Comparison of ENCODE assay signal across 26 cellular contexts in genomic region chr20:39645130-39645529, GRCh38.
DNase-seq lines count a peak whose midpoint lies in the region; ATAC-seq, FAIRE-seq and TF ChIP-seq lines count a peak whose summit lies in the region.
"Had no signal": no experiment of that assay in that cellular context is flagged by ENCODE, and none has a peak within 500 bp of the region (broad histone marks: within the 10 kb centered on the region; RNA-seq: fewer than 3 reads in every experiment).

No MANE protein-coding gene starts in this region.

- peak; percentile 15 to 30 for DNase-seq in NCI-H187 (lab: John Stamatoyannopoulos, UW)
- no peak for DNase-seq in NCI-H187 treated with DMSO at 0.1 percent for 48 hours (lab: John Stamatoyannopoulos, UW)
- peak; percentile 44 for DNase-seq in NCI-H2227 (lab: John Stamatoyannopoulos, UW; ENCODE audit: unreplicated experiment)
- DNase-seq in H1 (ENCODE audit: low read depth in 1 of 2, low spot score in 2 of 2) = no peak
- no peak for DNase-seq in natural killer cell
- no peak for DNase-seq in C1 segment of cervical spinal cord (lab: John Stamatoyannopoulos, UW)
- DNase-seq in CD4-positive, alpha-beta T cell = no peak
- no peak for DNase-seq in colonic mucosa
- DNase-seq: 8988T; activated naive CD4-positive, alpha-beta T cell treated with anti-CD3 and anti-CD28 coated beads, Interleukin-2, amount 10 ng/mL, durations not matched to agents 7 days and 5 days; adrenal gland; CD4-positive, CD25-positive, alpha-beta regulatory T cell; gastrocnemius medialis; GOT3; lower lobe of right lung; naive thymus-derived CD8-positive, alpha-beta T cell; NCI-H1436 treated with DMSO at 0.1 percent for 48 hours; RPMI8226; SJCRH30; stimulated activated naive B cell treated with anti-CD40 and anti-IgM and Interleukin-4, amounts not matched to agents 10 μg/mL and 1 μg/mL and 100 μg/mL, for 72 hours; T-helper 9 cell had no signal

- H2AFZ ChIP-seq in H1 (ENCODE audit: low read length) = peak overlapping the region; percentile 21; the same call in 1 of the 2 replicates

- H2BK5ac ChIP-seq in H1 (ENCODE audit: low read depth, low read length) = no peak overlapping the region

- no peaks in the 10 kb centered on the region for H3K27me3 Mint-ChIP-seq in natural killer cell (ENCODE audit: low read depth in 2 of 2)
- H3K27me3 Mint-ChIP-seq in CD4-positive, alpha-beta T cell = no peaks in the 10 kb centered on the region
- H3K27me3 Mint-ChIP-seq: activated naive CD4-positive, alpha-beta T cell treated with anti-CD3 and anti-CD28 coated beads, Interleukin-2, amount 10 ng/mL, durations not matched to agents 7 days and 5 days; CD4-positive, CD25-positive, alpha-beta regulatory T cell; central memory CD8-positive, alpha-beta T cell had no signal

- no peaks in the 10 kb centered on the region for H3K36me3 Mint-ChIP-seq in natural killer cell
- H3K36me3 Mint-ChIP-seq in CD4-positive, alpha-beta T cell (ENCODE audit: low read depth) = no peaks in the 10 kb centered on the region
- H3K36me3 Mint-ChIP-seq: activated naive CD4-positive, alpha-beta T cell treated with anti-CD3 and anti-CD28 coated beads, Interleukin-2, amount 10 ng/mL, durations not matched to agents 7 days and 5 days; CD4-positive, CD25-positive, alpha-beta regulatory T cell; naive thymus-derived CD8-positive, alpha-beta T cell; stimulated activated naive B cell treated with anti-CD40 and anti-IgM and Interleukin-4, amounts not matched to agents 10 μg/mL and 1 μg/mL and 100 μg/mL, for 72 hours; type B pancreatic cell had no signal

- no peak overlapping the region for H3K14ac ChIP-seq in H1 (ENCODE audit: insufficient read length)

- no peak for ATAC-seq in natural killer cell
- no peak for ATAC-seq in CD4-positive, alpha-beta T cell (ENCODE audit: poor library complexity)
- ATAC-seq: activated T-helper 17 cell treated with anti-CD3 and anti-CD28 coated beads, Interleukin-2, amount 50 U/mL, for 72 hours; gastrocnemius medialis; K562; lower lobe of right lung; naive thymus-derived CD8-positive, alpha-beta T cell; stimulated activated naive B cell treated with anti-CD40 and anti-IgM and Interleukin-4, amounts not matched to agents 10 μg/mL and 1 μg/mL and 100 μg/mL, for 72 hours had no signal

- no peaks in the 10 kb centered on the region for H3K79me2 ChIP-seq in H1 (ENCODE audit: control insufficient read depth in 1 of 2, insufficient read depth in 2 of 2, low read length in 2 of 2)

- intact Hi-C loops in natural killer cell (cut with micrococcal nuclease) = no loop called here
- intact Hi-C loops in CD4-positive, alpha-beta T cell (cut with DNase I, micrococcal nuclease) = no loop called here
- intact Hi-C loops in colonic mucosa (cut with DNase I) = no loop called here

- TF ChIP-seq EP300 in H1 (IDR thresholded peaks at IDR 0.05; ENCODE audit: borderline replicate concordance in 1 of 2, low read depth in 2 of 2, low read length in 2 of 2) = no peak

- H2BK20ac ChIP-seq in H1 (ENCODE audit: low read length) = no peak overlapping the region

- H3K4me3 Mint-ChIP-seq in natural killer cell = no peak overlapping the region
- no peak overlapping the region for H3K4me3 Mint-ChIP-seq in CD4-positive, alpha-beta T cell
- H3K4me3 Mint-ChIP-seq: activated naive CD4-positive, alpha-beta T cell treated with anti-CD3 and anti-CD28 coated beads, Interleukin-2, amount 10 ng/mL, durations not matched to agents 7 days and 5 days; activated T-helper 17 cell treated with anti-CD3 and anti-CD28 coated beads, Interleukin-2, amount 50 U/mL, for 72 hours; CD4-positive, CD25-positive, alpha-beta regulatory T cell; central memory CD8-positive, alpha-beta T cell; naive thymus-derived CD8-positive, alpha-beta T cell; stimulated activated naive B cell treated with anti-CD40 and anti-IgM and Interleukin-4, amounts not matched to agents 10 μg/mL and 1 μg/mL and 100 μg/mL, for 72 hours; type B pancreatic cell had no signal

- H2BK15ac ChIP-seq in H1 (ENCODE audit: low read length) = no peak overlapping the region

- H3K4me1 ChIP-seq in H1 (replicated peaks in 1 of 4; ENCODE audit: control insufficient read depth in 3 of 4, insufficient read depth in 4 of 4, low read length in 3 of 4) (peaks cover 0 to 5% (median 0%) of the 10 kb centered on the region in 4 experiments; a peak in 1 of 7 replicates), colonic mucosa (no peaks in the 10 kb centered on the region)
- H3K4me1 ChIP-seq: adrenal gland, gastrocnemius medialis, lower lobe of right lung, SJCRH30 had no signal

- no peak overlapping the region for H2BK120ac ChIP-seq in H1 (replicated peaks; ENCODE audit: low read depth, low read length)

- H3K9ac ChIP-seq in H1 (replicated peaks in 1 of 4; ENCODE audit: extremely low read depth in 1 of 4, low read depth in 3 of 4, low read length in 3 of 4) (no peak overlapping the region), colonic mucosa (ENCODE audit: low read depth in 2 of 2, low read length in 2 of 2) (no peak overlapping the region)

- no peak overlapping the region for H4K91ac ChIP-seq in H1 (replicated peaks; ENCODE audit: insufficient read length, low read length)

- no peak overlapping the region for H3K27ac ChIP-seq in H1 (ENCODE audit: low read depth, low read length)
- no peak overlapping the region for H3K27ac ChIP-seq in CD4-positive, alpha-beta T cell (ENCODE audit: low read depth, low read length)
- no peak overlapping the region for H3K27ac ChIP-seq in colonic mucosa
- H3K27ac ChIP-seq: adrenal gland, gastrocnemius medialis, lower lobe of right lung, SJCRH30 had no signal

- no peaks in the 10 kb centered on the region for H3K23me2 ChIP-seq in H1 (ENCODE audit: low read depth, low read length)

- POLR2A ChIA-PET in H1 (lab: Charles Lee; ENCODE audit: partially characterized antibody) = no interaction called here
- POLR2A ChIA-PET in CD4-positive, alpha-beta T cell (lab: Charles Lee) = no interaction called here

- H3K9me3 ChIP-seq in H1 (ENCODE audit: insufficient read depth in 2 of 2, low read depth in 1 of 2, low read length in 1 of 2) (no peaks in the 10 kb centered on the region), colonic mucosa (no peaks in the 10 kb centered on the region)
- no peaks in the 10 kb centered on the region for H3K9me3 ChIP-seq in CD4-positive, alpha-beta T cell (ENCODE audit: control insufficient read depth, low read length)
- H3K9me3 ChIP-seq: adrenal gland, gastrocnemius medialis, lower lobe of right lung, SJCRH30 had no signal

- no peak overlapping the region; the same call in 1 of the 2 replicates for H4K8ac ChIP-seq in H1 (ENCODE audit: extremely low read depth, insufficient read depth, low read length)

- no peaks in the 10 kb centered on the region for H3K9me3 Mint-ChIP-seq in natural killer cell
- H3K9me3 Mint-ChIP-seq in CD4-positive, alpha-beta T cell = no peaks in the 10 kb centered on the region
- H3K9me3 Mint-ChIP-seq: activated naive CD4-positive, alpha-beta T cell treated with anti-CD3 and anti-CD28 coated beads, Interleukin-2, amount 10 ng/mL, durations not matched to agents 7 days and 5 days; activated T-helper 17 cell treated with anti-CD3 and anti-CD28 coated beads, Interleukin-2, amount 50 U/mL, for 72 hours; type B pancreatic cell had no signal

- H4K5ac ChIP-seq in H1 (ENCODE audit: insufficient read length, low read depth, low read length) = no peak overlapping the region

- no peak for TF ChIP-seq POLR2A in H1 (IDR thresholded peaks at IDR 0.05; ENCODE audit: control extremely low read depth in 1 of 2, low read depth in 2 of 2, low read length in 2 of 2)

- no peak for FAIRE-seq in H1 (lab: Jason Lieb, UNC)
- FAIRE-seq: K562, small intestine had no signal

- no peak overlapping the region for H3K4ac ChIP-seq in H1 (replicated peaks; ENCODE audit: insufficient read length, low read depth, low read length)

- no peaks in the 10 kb centered on the region for H3K79me1 ChIP-seq in H1 (ENCODE audit: low read depth, low read length)

- TF ChIP-seq CTCF in H1 (IDR thresholded peaks at IDR 0.05; ENCODE audit: control extremely low read depth in 1 of 3, insufficient read depth in 1 of 3, low read depth in 1 of 3, low read length in 3 of 3) (no peak), natural killer cell (IDR thresholded peaks at IDR 0.05) (no peak), colonic mucosa (IDR thresholded peaks at IDR 0.05) (no peak)
- no peak for TF ChIP-seq CTCF in CD4-positive, alpha-beta T cell (IDR thresholded peaks at IDR 0.05)

- H3K4me1 Mint-ChIP-seq in natural killer cell = no peaks in the 10 kb centered on the region
- no peaks in the 10 kb centered on the region for H3K4me1 Mint-ChIP-seq in CD4-positive, alpha-beta T cell (ENCODE audit: low read depth)
- H3K4me1 Mint-ChIP-seq: activated naive CD4-positive, alpha-beta T cell treated with anti-CD3 and anti-CD28 coated beads, Interleukin-2, amount 10 ng/mL, durations not matched to agents 7 days and 5 days; activated T-helper 17 cell treated with anti-CD3 and anti-CD28 coated beads, Interleukin-2, amount 50 U/mL, for 72 hours; CD4-positive, CD25-positive, alpha-beta regulatory T cell; central memory CD8-positive, alpha-beta T cell; naive thymus-derived CD8-positive, alpha-beta T cell; stimulated activated naive B cell treated with anti-CD40 and anti-IgM and Interleukin-4, amounts not matched to agents 10 μg/mL and 1 μg/mL and 100 μg/mL, for 72 hours had no signal

- no peak for TF ChIP-seq RAD21 in H1 (IDR thresholded peaks at IDR 0.05 in 1 of 2, conservative IDR thresholded peaks at IDR 0.05 in 1 of 2; ENCODE audit: low read depth in 2 of 2, low read length in 2 of 2)

- H3K36me3 ChIP-seq in H1 (ENCODE audit: control insufficient read depth in 2 of 4, insufficient read depth in 4 of 4, low read length in 3 of 4) (no peaks in the 10 kb centered on the region), colonic mucosa (no peaks in the 10 kb centered on the region)
- H3K36me3 ChIP-seq: adrenal gland, gastrocnemius medialis, lower lobe of right lung, SJCRH30 had no signal

- H3K27ac Mint-ChIP-seq in natural killer cell = no peak overlapping the region
- H3K27ac Mint-ChIP-seq in CD4-positive, alpha-beta T cell = no peak overlapping the region
- H3K27ac Mint-ChIP-seq: activated naive CD4-positive, alpha-beta T cell treated with anti-CD3 and anti-CD28 coated beads, Interleukin-2, amount 10 ng/mL, durations not matched to agents 7 days and 5 days; activated T-helper 17 cell treated with anti-CD3 and anti-CD28 coated beads, Interleukin-2, amount 50 U/mL, for 72 hours; CD4-positive, CD25-positive, alpha-beta regulatory T cell; naive thymus-derived CD8-positive, alpha-beta T cell; stimulated activated naive B cell treated with anti-CD40 and anti-IgM and Interleukin-4, amounts not matched to agents 10 μg/mL and 1 μg/mL and 100 μg/mL, for 72 hours; type B pancreatic cell had no signal

- H4K20me1 ChIP-seq in H1 (replicated peaks in 1 of 2; ENCODE audit: control insufficient read depth in 1 of 2, insufficient read depth in 2 of 2, low read length in 2 of 2) = no peaks in the 10 kb centered on the region

- H3K56ac ChIP-seq in H1 (replicated peaks; ENCODE audit: insufficient read length, low read depth, low read length) = no peak overlapping the region

- no peak overlapping the region for H3K18ac ChIP-seq in H1 (ENCODE audit: extremely low read depth, low read length)

- CTCF ChIA-PET in H1 (lab: Charles Lee; ENCODE audit: partially characterized antibody) = interaction anchor here (0.6 to 1.8 kb wide), 2 partner anchors 14 to 227 kb away, joined by 3 to 5 read pairs; no protein-coding TSS in a partner anchor
- CTCF ChIA-PET in CD4-positive, alpha-beta T cell (lab: Charles Lee) = no interaction called here

- H3K4me2 ChIP-seq in H1 (ENCODE audit: insufficient read depth in 1 of 2, low read depth in 2 of 2, low read length in 2 of 2) = no peak overlapping the region

- H3K4me3 ChIP-seq in H1 (ENCODE audit: extremely low read depth in 1 of 4, insufficient read depth in 2 of 4, low read depth in 3 of 4, low read length in 4 of 4) (no peak overlapping the region), colonic mucosa (no peak overlapping the region)
- H3K4me3 ChIP-seq: adrenal gland, gastrocnemius medialis, K562, lower lobe of right lung, SJCRH30 had no signal

- 83% methylated on average over 3 of the region's 3 CpGs; no CpG with 5 or more reads in 1 of the 2 experiments for WGBS in H1 (ENCODE audit: extremely low coverage in 1 of 2, insufficient coverage in 1 of 2, insufficient read length in 1 of 2, insufficient replicate concordance in 2 of 2, low coverage in 1 of 2, low lambda C conversion rate in 2 of 2, missing lambda C conversion rate in 1 of 2), 2 experiments

- no peak overlapping the region for H3K23ac ChIP-seq in H1 (ENCODE audit: insufficient read length)

- no peak overlapping the region for H2BK12ac ChIP-seq in H1 (ENCODE audit: low read depth, low read length)

- H2AK5ac ChIP-seq in H1 (ENCODE audit: low read depth, low read length) = no peak overlapping the region

- H3K27me3 ChIP-seq in H1 (replicated peaks in 1 of 4; ENCODE audit: control insufficient read depth in 3 of 4, extremely low read depth in 1 of 4, insufficient read depth in 3 of 4, low read length in 3 of 4) (no peaks in the 10 kb centered on the region), colonic mucosa (no peaks in the 10 kb centered on the region)
- H3K27me3 ChIP-seq in CD4-positive, alpha-beta T cell (ENCODE audit: control insufficient read depth, insufficient read depth, low read length) = no peaks in the 10 kb centered on the region
- H3K27me3 ChIP-seq: gastrocnemius medialis had no signal

Comparison
In these comparisons a context has a peak if more than half of its experiments do, and no peak if none do; other contexts are left out.
1. DNase-seq: peak in NCI-H187 (2 of 2) and NCI-H2227 (single experiment); none in NCI-H187 treated with DMSO at 0.1 percent for 48 hours (single experiment), H1 (0 of 2), natural killer cell (single experiment), C1 segment of cervical spinal cord (0 of 14), CD4-positive, alpha-beta T cell (0 of 10) and colonic mucosa (single experiment).